Comparison of ENCODE assay signal across 14 cellular contexts in the genomic region with DNA sequence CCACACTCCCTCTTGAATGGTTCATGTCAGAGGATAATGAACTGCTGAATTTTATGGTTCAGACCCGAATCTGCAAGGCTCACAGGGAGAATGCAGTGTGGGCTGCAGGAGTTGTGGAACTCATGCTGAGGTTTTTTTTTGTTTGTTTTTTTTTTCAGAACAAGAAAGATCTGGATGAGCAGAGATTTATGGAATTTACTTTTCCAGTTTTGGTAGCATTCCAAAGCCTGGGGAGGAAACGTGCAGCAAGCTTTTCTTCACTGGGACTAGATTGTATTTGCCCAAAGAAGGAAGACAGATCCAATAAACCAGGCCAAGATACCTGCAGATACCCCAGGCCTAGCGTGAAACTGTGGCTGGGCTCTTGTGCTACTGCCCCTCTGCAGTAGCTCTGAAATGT.
DNase-seq lines count a peak whose midpoint lies in the region; ATAC-seq and TF ChIP-seq lines count a peak whose summit lies in the region.
"Had no signal": no experiment of that assay in that cellular context is flagged by ENCODE, and none has a peak within 500 bp of the region (broad histone marks: within the 10 kb centered on the region; RNA-seq: fewer than 3 reads in every experiment).

No MANE protein-coding gene starts in this region.

- no peak for ATAC-seq in HG03139 (IDR thresholded peaks at IDR 0.05; ENCODE audit: unreplicated experiment)
- no peak for ATAC-seq in HG03432 (IDR thresholded peaks at IDR 0.05; ENCODE audit: unreplicated experiment)

- TF ChIP-seq CTCF in MCF 10A (IDR thresholded peaks at IDR 0.05; ENCODE audit: unreplicated experiment): no peak
- TF ChIP-seq CTCF in breast epithelium (IDR thresholded peaks at IDR 0.05): no peak
- TF ChIP-seq CTCF in fibroblast of pulmonary artery (IDR thresholded peaks at IDR 0.05; ENCODE audit: low read length, missing control alignments): no peak

- H3K27ac Mint-ChIP-seq in MCF 10A (ENCODE audit: low read depth, unreplicated experiment): no peak overlapping the region
- peak overlapping the region; percentile 93 for H3K27ac Mint-ChIP-seq in activated CD4-positive, alpha-beta memory T cell treated with anti-CD3 and anti-CD28 coated beads for 36 hours
- H3K27ac Mint-ChIP-seq: naive B cell had no signal

- H3K9me3 Mint-ChIP-seq in MCF 10A (ENCODE audit: unreplicated experiment): no peaks in the 10 kb centered on the region
- H3K9me3 Mint-ChIP-seq in activated CD4-positive, alpha-beta memory T cell treated with anti-CD3 and anti-CD28 coated beads for 36 hours: peaks cover 14% of the 10 kb centered on the region

- H3K36me3 Mint-ChIP-seq in MCF 10A (ENCODE audit: insufficient read depth, unreplicated experiment): no peaks in the 10 kb centered on the region
- peaks cover 10% of the 10 kb centered on the region for H3K36me3 Mint-ChIP-seq in activated CD4-positive, alpha-beta memory T cell treated with anti-CD3 and anti-CD28 coated beads for 36 hours

- H3K4me3 ChIP-seq in breast epithelium (no peak overlapping the region), fibroblast of pulmonary artery (replicated peaks; ENCODE audit: low read depth, low read length) (no peak overlapping the region)
- H3K4me3 ChIP-seq: adrenal gland had no signal

- peaks cover 19% of the 10 kb centered on the region for H3K4me1 Mint-ChIP-seq in MCF 10A (ENCODE audit: insufficient read depth, unreplicated experiment)
- peaks cover 67% of the 10 kb centered on the region for H3K4me1 Mint-ChIP-seq in activated CD4-positive, alpha-beta memory T cell treated with anti-CD3 and anti-CD28 coated beads for 36 hours (ENCODE audit: low read depth)
- H3K4me1 Mint-ChIP-seq: naive B cell had no signal

- H3K9me3 ChIP-seq in breast epithelium: peaks cover 0 to 2% of the 10 kb centered on the region in 2 donors

- H3K27ac ChIP-seq in breast epithelium: peak overlapping the region in 1 of 2 donors; percentile 0
- H3K27ac ChIP-seq: adrenal gland, RWPE1 had no signal

- no peak for TF ChIP-seq POLR2A in breast epithelium (IDR thresholded peaks at IDR 0.05)

- H3K36me3 ChIP-seq in breast epithelium: no peaks in the 10 kb centered on the region
- H3K36me3 ChIP-seq: adrenal gland had no signal

- H3K27me3 Mint-ChIP-seq in MCF 10A (ENCODE audit: insufficient read depth, unreplicated experiment): no peaks in the 10 kb centered on the region
- no peaks in the 10 kb centered on the region for H3K27me3 Mint-ChIP-seq in activated CD4-positive, alpha-beta memory T cell treated with anti-CD3 and anti-CD28 coated beads for 36 hours

- POLR2A ChIA-PET in MCF 10A (lab: Yijun Ruan, JAX) (interaction anchor here (1.1 to 1.7 kb wide), 2 partner anchors 13 to 323 kb away, joined by 3 to 4 read pairs; no protein-coding TSS in a partner anchor), HEK293T (lab: Yijun Ruan, JAX) (no interaction called here)
- POLR2A ChIA-PET in activated CD4-positive, alpha-beta memory T cell treated with anti-CD3 and anti-CD28 coated beads for 36 hours (lab: Charles Lee): interaction anchor here (1.1 to 4.4 kb wide), 8 partner anchors 8 to 326 kb away, joined by 3 to 42 read pairs (median 13); no protein-coding TSS in a partner anchor

- intact Hi-C loops in MCF 10A (cut with micrococcal nuclease): no loop called here
- intact Hi-C loops in breast epithelium (cut with DNase I; ENCODE audit: low total_unique reads): loop anchor here (10.0 kb wide), 1 partner anchor 331 kb away; no protein-coding TSS in a partner anchor
- intact Hi-C loops in activated CD4-positive, alpha-beta memory T cell treated with anti-CD3 and anti-CD28 coated beads for 36 hours (cut with micrococcal nuclease): loop anchor here (1.0 to 2.0 kb wide), 3 partner anchors 8 to 141 kb away; no protein-coding TSS in a partner anchor

- peaks cover 0 to 8% of the 10 kb centered on the region in 2 donors for H3K4me1 ChIP-seq in breast epithelium

- no TSS peak for BruUV-seq in MCF 10A (replicated peaks; lab: Mats Ljungman, UMichigan)

- H3K27me3 ChIP-seq in breast epithelium: no peaks in the 10 kb centered on the region
- H3K27me3 ChIP-seq: adrenal gland had no signal

- DNase-seq in MCF 10A (ENCODE audit: unreplicated experiment) (peak; percentile 29), breast epithelium (ENCODE audit: low spot score in 2 of 2) (no peak), fibroblast of pulmonary artery (ENCODE audit: low read depth) (peak; percentile 68), DMS114 treated with DMSO at 0.1 percent for 48 hours (lab: John Stamatoyannopoulos, UW; ENCODE audit: unreplicated experiment) (no peak), HEK293T (ENCODE audit: extremely low spot score) (no peak)
- no peak for DNase-seq in activated CD4-positive, alpha-beta memory T cell treated with anti-CD3 and anti-CD28 coated beads for 36 hours
- DNase-seq: activated CD4-positive, CD25-positive, alpha-beta regulatory T cell; Kasumi-1; naive B cell; NCI-H345 had no signal

- H3K4me3 Mint-ChIP-seq in MCF 10A (ENCODE audit: unreplicated experiment): no peak overlapping the region
- peak overlapping the region; percentile 45 for H3K4me3 Mint-ChIP-seq in activated CD4-positive, alpha-beta memory T cell treated with anti-CD3 and anti-CD28 coated beads for 36 hours
- H3K4me3 Mint-ChIP-seq: naive B cell had no signal

- CTCF ChIA-PET in MCF 10A (lab: Yijun Ruan, JAX): interaction anchor here (0.6 to 1.6 kb wide), 3 partner anchors 9 to 58 kb away, joined by 4 to 10 read pairs (median 6); no protein-coding TSS in a partner anchor
- CTCF ChIA-PET in activated CD4-positive, alpha-beta memory T cell treated with anti-CD3 and anti-CD28 coated beads for 36 hours (lab: Charles Lee): interaction anchor here (2.5 to 3.5 kb wide), 3 partner anchors 9 to 65 kb away, joined by 8 to 16 read pairs (median 14); no protein-coding TSS in a partner anchor
- CTCF ChIA-PET in HEK293T (lab: Yijun Ruan, JAX): no interaction called here

TF ChIP-seq in HEK293T, 16 proteins besides CTCF, POLR2A, EP300 and RAD21:
- TF ChIP-seq FOXK2 (IDR thresholded peaks at IDR 0.05) (no peak), FOXA1 (IDR thresholded peaks at IDR 0.05) (no peak), TARDBP (IDR thresholded peaks at IDR 0.05) (no peak), CTBP1 (IDR thresholded peaks at IDR 0.05; ENCODE audit: borderline replicate concordance) (no peak)

Comparison
In these comparisons a context has a peak if more than half of its experiments do, and no peak if none do; other contexts are left out.
1. DNase-seq: peak in MCF 10A (single experiment) and fibroblast of pulmonary artery (single experiment); none in breast epithelium (0 of 2), activated CD4-positive, alpha-beta memory T cell treated with anti-CD3 and anti-CD28 coated beads for 36 hours (single experiment), DMS114 treated with DMSO at 0.1 percent for 48 hours (single experiment) and HEK293T (single experiment).